In the genomic region with DNA sequence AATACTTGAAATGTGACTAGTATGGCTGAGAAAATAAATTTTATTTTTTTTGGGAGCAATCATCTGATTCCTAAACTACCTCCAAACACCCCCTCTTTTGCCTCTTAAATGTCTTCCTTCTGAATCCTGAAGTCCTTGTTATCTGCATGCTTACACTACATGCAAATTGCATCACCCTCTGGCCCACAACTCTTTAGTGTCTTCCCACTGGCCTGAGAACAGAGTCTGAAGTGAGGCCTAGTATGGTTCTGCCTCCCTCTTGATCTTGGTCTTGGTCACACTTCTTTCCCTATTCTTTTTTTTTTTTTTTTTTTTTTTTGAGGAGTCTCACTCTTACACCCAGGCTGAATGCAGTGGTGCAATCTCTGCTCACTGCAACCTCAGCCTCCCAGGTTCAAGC, we compare ENCODE assay signal across 1 cellular context.
TF ChIP-seq lines count a peak whose summit lies in the region.

No MANE protein-coding gene starts in this region.

TF ChIP-seq in K562, 482 proteins besides CTCF, POLR2A, EP300 and RAD21:
- TF ChIP-seq CEBPG (CRISPR knock-in tag; IDR thresholded peaks at IDR 0.05) (no peak), CEBPG (tag; conservative IDR thresholded peaks at IDR 0.05 in 1 of 2, IDR thresholded peaks at IDR 0.05 in 1 of 2) (peak in 1 of 2 experiments; percentile 68; a peak in 2 of 4 replicates), FOXP4 (CRISPR knock-in tag; IDR thresholded peaks at IDR 0.05; ENCODE audit: borderline replicate concordance) (no peak), GATAD2A (IDR thresholded peaks at IDR 0.05) (no peak), KAT8 (IDR thresholded peaks at IDR 0.05; ENCODE audit: low read depth) (no peak), MEF2A (IDR thresholded peaks at IDR 0.05; ENCODE audit: control insufficient read depth, low read depth, low read length) (no peak), BRF1 (IDR thresholded peaks at IDR 0.05; ENCODE audit: borderline replicate concordance, extremely low read depth, insufficient read length) (no peak)
- TF ChIP-seq, protein P1, sequence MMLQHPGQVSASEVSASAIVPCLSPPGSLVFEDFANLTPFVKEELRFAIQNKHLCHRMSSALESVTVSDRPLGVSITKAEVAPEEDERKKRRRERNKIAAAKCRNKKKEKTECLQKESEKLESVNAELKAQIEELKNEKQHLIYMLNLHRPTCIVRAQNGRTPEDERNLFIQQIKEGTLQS (IDR thresholded peaks at IDR 0.05) = peak; percentile 64
- TF ChIP-seq, protein P1 (CRISPR knock-in tag; conservative IDR thresholded peaks at IDR 0.05) = no peak
